In the genomic region with DNA sequence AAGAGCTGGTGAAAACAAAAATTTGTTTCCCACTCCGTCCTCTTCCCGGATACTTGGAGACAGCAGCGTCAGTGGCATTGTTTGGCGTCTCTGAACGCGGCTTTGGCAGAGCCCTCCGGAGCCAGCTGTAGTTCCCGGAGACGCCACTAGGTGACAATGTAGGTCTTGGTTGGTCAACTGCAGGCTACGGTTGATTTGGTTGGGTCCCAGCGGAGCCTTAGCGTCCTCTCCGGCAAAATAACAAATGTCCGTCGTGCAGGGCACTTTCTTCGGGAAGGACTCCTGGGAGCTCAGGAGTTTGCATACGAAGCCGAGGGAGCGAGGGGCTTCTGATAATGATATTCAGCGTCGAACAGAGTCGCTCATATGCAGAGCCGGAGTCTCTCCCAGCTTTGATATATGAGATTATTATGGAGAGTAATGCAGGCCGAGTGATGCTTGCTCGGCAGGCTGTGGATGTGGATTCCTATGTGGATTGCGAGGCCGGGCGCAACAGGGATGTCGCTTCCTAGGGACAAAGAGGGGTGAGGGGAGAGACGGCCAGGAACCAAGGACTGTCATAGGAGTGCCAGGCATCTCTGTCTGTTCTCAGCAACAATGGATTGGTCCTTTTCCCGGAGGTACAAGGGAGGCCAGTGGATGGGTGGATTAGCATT, we compare ENCODE assay signal across 8 cellular contexts.
DNase-seq lines count a peak whose midpoint lies in the region; ATAC-seq and TF ChIP-seq lines count a peak whose summit lies in the region.

No MANE protein-coding gene starts in this region.

- no peak overlapping the region for H3K4me3 ChIP-seq in Jurkat, Clone E6-1 (ENCODE audit: low read length)
- H3K4me3 ChIP-seq in Peyer's patch = peak overlapping the region in 2 of 4 donors; percentile 32 to 37
- H3K4me3 ChIP-seq in foreskin fibroblast (ENCODE audit: low read depth in 1 of 2, low read length in 2 of 2) = peak overlapping the region; percentile 39 to 59

- no peak overlapping the region for H3K27ac ChIP-seq in Peyer's patch

- no peak overlapping the region for H3K27ac Mint-ChIP-seq in activated T-helper 17 cell treated with anti-CD3 and anti-CD28 coated beads, Interleukin-2, amount 50 U/mL, for 72 hours
- H3K27ac Mint-ChIP-seq in neural crest cell (ENCODE audit: unreplicated experiment) = no peak overlapping the region
- H3K27ac Mint-ChIP-seq in stimulated activated naive CD8-positive, alpha-beta T cell treated with anti-CD3 and anti-CD28 coated beads, Interleukin-15, amount 100 ng/mL, for 72 hours = no peak overlapping the region

- no peaks in the 10 kb centered on the region for H3K9me3 Mint-ChIP-seq in activated T-helper 17 cell treated with anti-CD3 and anti-CD28 coated beads, Interleukin-2, amount 50 U/mL, for 72 hours
- H3K9me3 Mint-ChIP-seq in neural crest cell = no peaks in the 10 kb centered on the region
- no peaks in the 10 kb centered on the region for H3K9me3 Mint-ChIP-seq in stimulated activated naive CD8-positive, alpha-beta T cell treated with anti-CD3 and anti-CD28 coated beads, Interleukin-15, amount 100 ng/mL, for 72 hours

- H3K27me3 ChIP-seq in Peyer's patch = no peaks in the 10 kb centered on the region

- peak; percentile 83 for ATAC-seq in GM21526 (IDR thresholded peaks at IDR 0.05; ENCODE audit: low FRiP score, unreplicated experiment)
- peak; percentile 87 for ATAC-seq in activated T-helper 17 cell treated with anti-CD3 and anti-CD28 coated beads, Interleukin-2, amount 50 U/mL, for 72 hours (replicated peaks)
- peak; percentile 73 for ATAC-seq in stimulated activated naive CD8-positive, alpha-beta T cell treated with anti-CD3 and anti-CD28 coated beads, Interleukin-15, amount 100 ng/mL, for 72 hours

- H3K4me3 Mint-ChIP-seq in activated T-helper 17 cell treated with anti-CD3 and anti-CD28 coated beads, Interleukin-2, amount 50 U/mL, for 72 hours = peak overlapping the region; percentile 59
- peak overlapping the region; percentile 80 for H3K4me3 Mint-ChIP-seq in neural crest cell
- peak overlapping the region; percentile 64 to 74 for H3K4me3 Mint-ChIP-seq in stimulated activated naive CD8-positive, alpha-beta T cell treated with anti-CD3 and anti-CD28 coated beads, Interleukin-15, amount 100 ng/mL, for 72 hours

- no peaks in the 10 kb centered on the region for H3K9me3 ChIP-seq in Peyer's patch

- peaks cover 40% of the 10 kb centered on the region for H3K27me3 Mint-ChIP-seq in activated T-helper 17 cell treated with anti-CD3 and anti-CD28 coated beads, Interleukin-2, amount 50 U/mL, for 72 hours
- H3K27me3 Mint-ChIP-seq in neural crest cell (ENCODE audit: low read depth) = peaks cover 24% of the 10 kb centered on the region
- H3K27me3 Mint-ChIP-seq in stimulated activated naive CD8-positive, alpha-beta T cell treated with anti-CD3 and anti-CD28 coated beads, Interleukin-15, amount 100 ng/mL, for 72 hours = peaks cover 47% of the 10 kb centered on the region

- H3K4me1 ChIP-seq in Peyer's patch = peaks cover 0 to 5% (median 1%) of the 10 kb centered on the region in 4 donors

- TF ChIP-seq CTCF in Peyer's patch (IDR thresholded peaks at IDR 0.05) = peak; percentile 58 to 93 (median 80)
- peak; percentile 99 for TF ChIP-seq CTCF in foreskin fibroblast (IDR thresholded peaks at IDR 0.05; ENCODE audit: low read depth, low read length)
- peak; percentile 93 for TF ChIP-seq CTCF in neural crest cell (conservative IDR thresholded peaks at IDR 0.05)

- H3K36me3 ChIP-seq in Peyer's patch = no peaks in the 10 kb centered on the region

- H3K36me3 Mint-ChIP-seq in activated T-helper 17 cell treated with anti-CD3 and anti-CD28 coated beads, Interleukin-2, amount 50 U/mL, for 72 hours (ENCODE audit: low read depth) = no peaks in the 10 kb centered on the region
- no peaks in the 10 kb centered on the region for H3K36me3 Mint-ChIP-seq in neural crest cell (ENCODE audit: low read depth)

- no peak for TF ChIP-seq POLR2A in Peyer's patch (IDR thresholded peaks at IDR 0.05)

- H3K4me1 Mint-ChIP-seq in activated T-helper 17 cell treated with anti-CD3 and anti-CD28 coated beads, Interleukin-2, amount 50 U/mL, for 72 hours = peaks cover 9% of the 10 kb centered on the region
- H3K4me1 Mint-ChIP-seq in neural crest cell = peaks cover 9% of the 10 kb centered on the region
- peaks cover 10% of the 10 kb centered on the region for H3K4me1 Mint-ChIP-seq in stimulated activated naive CD8-positive, alpha-beta T cell treated with anti-CD3 and anti-CD28 coated beads, Interleukin-15, amount 100 ng/mL, for 72 hours

- DNase-seq in DMS 273 (lab: John Stamatoyannopoulos, UW; ENCODE audit: unreplicated experiment) = peak; percentile 96
- DNase-seq in Jurkat, Clone E6-1 (ENCODE audit: low read depth, low spot score) = peak; percentile 53
- peak; percentile 64 to 94 (median 83) for DNase-seq in Peyer's patch
- DNase-seq in foreskin fibroblast = peak; percentile 77 to 91
- DNase-seq in neural crest cell (ENCODE audit: low read depth, low spot score) = peak; percentile 100
- peak; percentile 68 to 74 for DNase-seq in stimulated activated naive CD8-positive, alpha-beta T cell treated with anti-CD3 and anti-CD28 coated beads, Interleukin-15, amount 100 ng/mL, for 72 hours
